23 cellular contexts compared by ENCODE assay signal in genomic region chr19:5864013-5864720, GRCh38. TPM values are rescaled to one million over a fixed set of nuclear protein-coding genes. Genes with fewer than 3 reads are reported as not detected.
"Had no signal": no experiment of that assay in that cellular context is flagged by ENCODE, and none has a peak within 500 bp of the region (broad histone marks: within the 10 kb centered on the region; RNA-seq: fewer than 3 reads in every experiment).

No MANE protein-coding gene starts in this region.

- DNase-seq: activated CD4-positive, alpha-beta T cell treated with anti-CD3 and anti-CD28 coated beads for 48 hours; activated CD4-positive, alpha-beta T cell treated with anti-CD3 and anti-CD28 coated beads, Interleukin-2, amount 50 U/mL, for 4 hours; activated CD4-positive, CD25-positive, alpha-beta regulatory T cell treated with anti-CD3 and anti-CD28 coated beads, Interleukin-2, amount 50 U/mL, for 72 hours; activated CD8-positive, alpha-beta memory T cell treated with anti-CD3 and anti-CD28 coated beads, Interleukin-2, amount 10 ng/mL, durations not matched to agents 7 days and 5 days; activated effector memory CD4-positive, alpha-beta T cell treated with anti-CD3 and anti-CD28 coated beads, Interleukin-2, amount 50 U/mL, for 16 hours; activated naive CD4-positive, alpha-beta T cell treated with Interleukin-2 at 50 U/mL for 16 hours; activated T-cell treated with anti-CD3 and anti-CD28 coated beads, Interleukin-2, amount 50 U/mL, for 4 hours; Kasumi-1; NCI-H1048; NCI-H146; NCI-H187 treated with DMSO at 0.1 percent for 48 hours; NCI-H2081 treated with DMSO at 0.1 percent for 48 hours; NCI-H446; NCI-H524; Peyer's patch; Right ventricle myocardium superior had no signal

- H3K36me3 Mint-ChIP-seq: activated CD8-positive, alpha-beta memory T cell treated with anti-CD3 and anti-CD28 coated beads, Interleukin-2, amount 10 ng/mL, durations not matched to agents 7 days and 5 days; activated naive CD8-positive, alpha-beta T cell; brain had no signal

- H3K27me3 ChIP-seq: Peyer's patch, SJCRH30 had no signal

- H3K27ac Mint-ChIP-seq: activated CD8-positive, alpha-beta memory T cell treated with anti-CD3 and anti-CD28 coated beads, Interleukin-2, amount 10 ng/mL, durations not matched to agents 7 days and 5 days; activated naive CD8-positive, alpha-beta T cell; brain; T-helper 1 cell treated with Interleukin-12 subunit alpha and Interleukin-12 subunit beta and Interleukin-4 antibody, amounts not matched to agents 30 μg/mL and 1 μg/mL, for 36 hours had no signal

- H3K4me1 Mint-ChIP-seq: activated CD8-positive, alpha-beta memory T cell treated with anti-CD3 and anti-CD28 coated beads, Interleukin-2, amount 10 ng/mL, durations not matched to agents 7 days and 5 days; central memory CD8-positive, alpha-beta T cell had no signal

- ATAC-seq: activated CD8-positive, alpha-beta memory T cell treated with anti-CD3 and anti-CD28 coated beads, Interleukin-2, amount 10 ng/mL, durations not matched to agents 7 days and 5 days; activated T-cell treated with anti-CD3 and anti-CD28 coated beads, Interleukin-2, amount 50 U/mL, for 4 hours had no signal

- H3K9me3 ChIP-seq: Peyer's patch, SJCRH30 had no signal

- H3K4me3 Mint-ChIP-seq: activated CD8-positive, alpha-beta memory T cell treated with anti-CD3 and anti-CD28 coated beads, Interleukin-2, amount 10 ng/mL, durations not matched to agents 7 days and 5 days; activated naive CD8-positive, alpha-beta T cell; activated T-cell treated with anti-CD3 and anti-CD28 coated beads, Interleukin-2, amount 50 U/mL, for 4 hours; central memory CD8-positive, alpha-beta T cell; T-helper 1 cell treated with Interleukin-12 subunit alpha and Interleukin-12 subunit beta and Interleukin-4 antibody, amounts not matched to agents 30 μg/mL and 1 μg/mL, for 36 hours had no signal

- H3K27ac ChIP-seq: Peyer's patch, RWPE1, SJCRH30 had no signal

- H3K4me3 ChIP-seq: Peyer's patch, SJCRH30 had no signal

- H3K9me3 Mint-ChIP-seq: activated T-cell treated with anti-CD3 and anti-CD28 coated beads, Interleukin-2, amount 50 U/mL, for 4 hours; brain; central memory CD8-positive, alpha-beta T cell; T-helper 1 cell treated with Interleukin-12 subunit alpha and Interleukin-12 subunit beta and Interleukin-4 antibody, amounts not matched to agents 30 μg/mL and 1 μg/mL, for 36 hours had no signal

- H3K27me3 Mint-ChIP-seq: activated CD8-positive, alpha-beta memory T cell treated with anti-CD3 and anti-CD28 coated beads, Interleukin-2, amount 10 ng/mL, durations not matched to agents 7 days and 5 days; activated naive CD8-positive, alpha-beta T cell had no signal

- H3K36me3 ChIP-seq: Peyer's patch, SJCRH30 had no signal

- H3K4me1 ChIP-seq: Peyer's patch had no signal

- FAIRE-seq: astrocyte had no signal

RNA-seq across cellular contexts. Expression of gene FUT5, which starts 6.2 kb away (rescaled TPM):
- total RNA-seq: activated CD8-positive, alpha-beta memory T cell treated with anti-CD3 and anti-CD28 coated beads, Interleukin-2, amount 10 ng/mL, durations not matched to agents 7 days and 5 days; activated T-cell treated with anti-CD3 and anti-CD28 coated beads, Interleukin-2, amount 50 U/mL, for 4 hours; Peyer's patch; Right ventricle myocardium superior had no signal

RNA-seq across cellular contexts. Expression of gene FUT3, which starts 12.9 kb away (rescaled TPM):
- total RNA-seq: activated CD8-positive, alpha-beta memory T cell treated with anti-CD3 and anti-CD28 coated beads, Interleukin-2, amount 10 ng/mL, durations not matched to agents 7 days and 5 days; Right ventricle myocardium superior had no signal

RNA-seq across cellular contexts. Expression of gene FUT6, which starts 24.7 kb away (rescaled TPM):
- total RNA-seq: activated CD8-positive, alpha-beta memory T cell treated with anti-CD3 and anti-CD28 coated beads, Interleukin-2, amount 10 ng/mL, durations not matched to agents 7 days and 5 days; activated T-cell treated with anti-CD3 and anti-CD28 coated beads, Interleukin-2, amount 50 U/mL, for 4 hours; Right ventricle myocardium superior had no signal
